1 cellular context compared by ENCODE assay signal in the genomic region with DNA sequence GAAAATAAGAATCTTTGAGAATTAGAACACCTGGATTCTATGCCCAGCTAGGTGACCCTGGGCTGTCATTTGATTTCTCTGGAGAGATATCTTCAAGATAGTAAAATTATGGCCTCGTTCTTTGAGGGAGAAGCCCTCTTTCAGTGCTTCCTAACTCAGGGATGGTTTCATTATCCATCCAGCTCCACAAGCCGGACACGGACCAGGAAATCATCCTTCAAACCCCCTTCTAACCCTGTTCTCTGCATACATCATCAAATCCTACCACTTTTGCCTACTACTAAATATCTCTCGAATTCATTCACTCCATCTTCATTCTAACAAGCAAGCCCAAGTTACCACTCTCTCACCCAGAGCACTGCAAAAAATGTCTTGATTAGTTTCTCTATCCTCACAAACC.
TF ChIP-seq lines count a peak whose summit lies in the region.

No MANE protein-coding gene starts in this region.

TF ChIP-seq in K562, 482 proteins besides CTCF, POLR2A, EP300 and RAD21:
- TF ChIP-seq, protein P1, sequence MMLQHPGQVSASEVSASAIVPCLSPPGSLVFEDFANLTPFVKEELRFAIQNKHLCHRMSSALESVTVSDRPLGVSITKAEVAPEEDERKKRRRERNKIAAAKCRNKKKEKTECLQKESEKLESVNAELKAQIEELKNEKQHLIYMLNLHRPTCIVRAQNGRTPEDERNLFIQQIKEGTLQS (IDR thresholded peaks at IDR 0.05) = no peak
- TF ChIP-seq, protein P1 (CRISPR knock-in tag; conservative IDR thresholded peaks at IDR 0.05) = no peak
- no peak for TF ChIP-seq ZNF75A (CRISPR knock-in tag; IDR thresholded peaks at IDR 0.05)
- 0 out of 2 replicates have a peak, but pooled peaks have one; percentile 10 for TF ChIP-seq FOSL1 (tag; conservative IDR thresholded peaks at IDR 0.05)
